10 cellular contexts compared by ENCODE assay signal in the genomic region with DNA sequence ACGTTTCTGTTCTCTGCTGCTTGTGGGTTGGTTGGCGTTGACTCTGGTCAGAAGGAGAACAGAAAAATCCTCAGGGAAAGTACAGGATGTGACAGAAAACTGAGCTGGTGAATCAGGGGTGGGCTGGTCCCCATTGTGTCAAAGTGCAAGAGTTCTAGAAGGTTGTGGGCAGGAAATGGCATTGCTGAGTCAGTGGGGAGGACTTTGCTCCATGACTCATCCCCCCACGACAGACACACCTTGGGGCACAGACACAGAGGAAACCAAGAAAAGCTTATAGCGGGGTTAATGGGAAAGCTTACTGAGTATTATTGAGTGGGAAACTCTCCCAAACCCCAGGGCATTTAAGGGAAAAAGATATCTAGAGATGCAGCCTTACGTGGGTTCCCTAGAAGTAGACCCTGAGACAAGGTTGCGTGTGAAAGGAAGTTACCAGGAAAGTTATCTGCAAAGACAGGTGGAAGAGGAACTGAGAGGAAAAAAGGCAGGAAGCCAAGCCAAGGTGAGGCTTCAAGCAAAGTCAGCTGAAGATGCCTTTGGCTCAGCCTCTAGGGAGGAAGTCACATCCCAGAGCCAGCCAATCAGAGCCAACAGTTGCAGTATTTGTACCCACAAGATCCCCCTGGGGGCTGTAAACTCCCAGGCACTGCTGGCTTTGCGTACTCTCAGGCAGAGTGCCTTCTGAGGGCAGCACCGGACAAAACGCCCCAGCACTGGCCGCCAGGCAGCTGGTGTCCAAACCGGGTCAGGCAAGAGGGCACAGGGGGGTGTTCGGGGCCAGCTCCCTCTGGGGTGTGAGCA.
DNase-seq lines count a peak whose midpoint lies in the region; ATAC-seq, FAIRE-seq and TF ChIP-seq lines count a peak whose summit lies in the region.
"Had no signal": no experiment of that assay in that cellular context is flagged by ENCODE, and none has a peak within 500 bp of the region (broad histone marks: within the 10 kb centered on the region; RNA-seq: fewer than 3 reads in every experiment).

No MANE protein-coding gene starts in this region.

- H3K9ac ChIP-seq in keratinocyte (ENCODE audit: control insufficient read depth, extremely low read depth, insufficient read depth, low read length) = peak overlapping the region; percentile 60

- ATAC-seq in GM19397 (IDR thresholded peaks at IDR 0.05; ENCODE audit: unreplicated experiment) = peak; percentile 78
- peak; percentile 100 for ATAC-seq in stimulated activated naive CD8-positive, alpha-beta T cell treated with anti-CD3 and anti-CD28 coated beads, Interleukin-15, amount 100 ng/mL, for 72 hours

- no peaks in the 10 kb centered on the region for H3K27me3 ChIP-seq in keratinocyte (ENCODE audit: control insufficient read depth, extremely low read depth, insufficient read depth, low read length)

- H3K27ac Mint-ChIP-seq in stimulated activated naive CD8-positive, alpha-beta T cell treated with anti-CD3 and anti-CD28 coated beads, Interleukin-15, amount 100 ng/mL, for 72 hours = peak overlapping the region; percentile 43 to 94
- H3K27ac Mint-ChIP-seq: memory B cell had no signal

- H3K4me3 Mint-ChIP-seq in stimulated activated naive CD8-positive, alpha-beta T cell treated with anti-CD3 and anti-CD28 coated beads, Interleukin-15, amount 100 ng/mL, for 72 hours = peak overlapping the region; percentile 38 to 74
- H3K4me3 Mint-ChIP-seq: memory B cell had no signal

- H3K79me2 ChIP-seq in keratinocyte (ENCODE audit: control insufficient read depth, insufficient read depth, low read length) = no peaks in the 10 kb centered on the region

- no peaks in the 10 kb centered on the region for H3K36me3 ChIP-seq in keratinocyte (ENCODE audit: control insufficient read depth in 2 of 2, extremely low read depth in 1 of 2, insufficient read depth in 2 of 2, low read length in 2 of 2)

- peaks cover 2% of the 10 kb centered on the region for H3K9me3 ChIP-seq in keratinocyte (ENCODE audit: control insufficient read depth, low read depth, low read length)

- peak overlapping the region in 2 of 3 experiments; percentile 33 to 47 for H3K4me3 ChIP-seq in keratinocyte (ENCODE audit: control insufficient read depth in 2 of 3, extremely low read depth in 1 of 3, insufficient read depth in 2 of 3, low read depth in 1 of 3, low read length in 3 of 3)

- H3K27ac ChIP-seq in keratinocyte (ENCODE audit: control insufficient read depth, insufficient read depth, low read length) = peak overlapping the region; percentile 93
- H3K27ac ChIP-seq: HL-60 had no signal

- no peaks in the 10 kb centered on the region for H3K9me1 ChIP-seq in keratinocyte (ENCODE audit: control insufficient read depth, extremely low read depth, insufficient read depth, low read length)

- peaks cover 23% of the 10 kb centered on the region for H3K4me1 Mint-ChIP-seq in stimulated activated naive CD8-positive, alpha-beta T cell treated with anti-CD3 and anti-CD28 coated beads, Interleukin-15, amount 100 ng/mL, for 72 hours

- peaks cover 53% of the 10 kb centered on the region for H3K27me3 Mint-ChIP-seq in stimulated activated naive CD8-positive, alpha-beta T cell treated with anti-CD3 and anti-CD28 coated beads, Interleukin-15, amount 100 ng/mL, for 72 hours

- dilution Hi-C loops in keratinocyte (cut with MboI; ENCODE audit: extremely low pct_ligation_motif_present, low sequenced_read_pairs) = no loop called here

- peak overlapping the region; percentile 45 for H2AFZ ChIP-seq in keratinocyte (ENCODE audit: control insufficient read depth, low read length)

- H3K9me3 Mint-ChIP-seq in stimulated activated naive CD8-positive, alpha-beta T cell treated with anti-CD3 and anti-CD28 coated beads, Interleukin-15, amount 100 ng/mL, for 72 hours = peaks cover 5 to 8% of the 10 kb centered on the region in 2 donors

- H4K20me1 ChIP-seq in keratinocyte (ENCODE audit: control insufficient read depth, extremely low read depth, insufficient read depth, low read length) = no peaks in the 10 kb centered on the region

- peak; percentile 87 for FAIRE-seq in keratinocyte (lab: Jason Lieb, UNC)

- peak overlapping the region; percentile 89 for H3K4me2 ChIP-seq in keratinocyte (ENCODE audit: control insufficient read depth, extremely low read depth, insufficient read depth, low read depth, low read length)

- peaks cover 32% of the 10 kb centered on the region for H3K4me1 ChIP-seq in keratinocyte (ENCODE audit: control insufficient read depth, extremely low read depth, insufficient read depth, low read length)

- DNase-seq in AG08395 (ENCODE audit: low spot score) = peak; percentile 83
- peak; percentile 81 for DNase-seq in HS-5 (ENCODE audit: low read depth)
- DNase-seq in activated T-cell treated with anti-CD3 and anti-CD28 coated beads for 4 hours = peak; percentile 18
- peak; percentile 95 for DNase-seq in keratinocyte (ENCODE audit: low read depth, low spot score)
- peak; percentile 37 to 80 for DNase-seq in stimulated activated naive CD8-positive, alpha-beta T cell treated with anti-CD3 and anti-CD28 coated beads, Interleukin-15, amount 100 ng/mL, for 72 hours
- no peak for DNase-seq in NCI-H1092 treated with DMSO at 0.1 percent for 48 hours (lab: John Stamatoyannopoulos, UW)
- no peak for DNase-seq in amygdala (lab: John Stamatoyannopoulos, UW)

- peak in 1 of 3 experiments; percentile 2 for TF ChIP-seq CTCF in keratinocyte (optimal IDR thresholded peaks at IDR 0.05 in 1 of 3, IDR thresholded peaks at IDR 0.05 in 1 of 3, conservative IDR thresholded peaks at IDR 0.05 in 1 of 3; ENCODE audit: extremely low read depth in 1 of 3, insufficient read depth in 2 of 3, low read length in 3 of 3)

Comparison
In these comparisons a context has a peak if more than half of its experiments do, and no peak if none do; other contexts are left out.
1. DNase-seq: peak in AG08395 (single experiment), HS-5 (single experiment), activated T-cell treated with anti-CD3 and anti-CD28 coated beads for 4 hours (single experiment), keratinocyte (single experiment) and stimulated activated naive CD8-positive, alpha-beta T cell treated with anti-CD3 and anti-CD28 coated beads, Interleukin-15, amount 100 ng/mL, for 72 hours (2 of 2); none in NCI-H1092 treated with DMSO at 0.1 percent for 48 hours (single experiment) and amygdala (0 of 56).